In genomic region chr22:50176850-50177536, GRCh38 we compare ENCODE assay signal across 23 cellular contexts.
"Had no signal": no experiment of that assay in that cellular context is flagged by ENCODE, and none has a peak within 500 bp of the region (broad histone marks: within the 10 kb centered on the region; RNA-seq: fewer than 3 reads in every experiment).

No MANE protein-coding gene starts in this region.

- H3K4me3 Mint-ChIP-seq: activated naive CD4-positive, alpha-beta T cell treated with anti-CD3 and anti-CD28 coated beads, Interleukin-2, amount 50 U/mL, for 24 hours; dendritic cell treated with granulocyte-macrophage colony-stimulating factor and Interleukin-4, amounts not matched to agents 40 ng/mL and 50 ng/mL, for 4 days; nephron had no signal

- H3K27me3 ChIP-seq: upper lobe of left lung had no signal

- ATAC-seq: activated CD4-positive, CD25-positive, alpha-beta regulatory T cell treated with anti-CD3 and anti-CD28 coated beads, Interleukin-2, amount 50 U/mL, for 24 hours; gastroesophageal sphincter; heart left ventricle had no signal

- H3K27me3 Mint-ChIP-seq: progenitor cell of endocrine pancreas had no signal

- H3K27ac ChIP-seq: esophagus muscularis mucosa, gastroesophageal sphincter, heart left ventricle, thoracic aorta, upper lobe of left lung had no signal

- DNase-seq: activated CD8-positive, alpha-beta memory T cell treated with anti-CD3 and anti-CD28 coated beads for 24 hours; activated CD8-positive, alpha-beta memory T cell treated with anti-CD3 and anti-CD28 coated beads, Interleukin-2, amount 50 U/mL, for 48 hours; activated gamma-delta T cell; amniotic stem cell; effector CD8-positive, alpha-beta T cell; immature natural killer cell; midbrain; occipital lobe; stimulated activated CD4-positive, alpha-beta T cell treated with anti-CD3 and anti-CD28 coated beads, Interleukin-4, amount 100 ng/mL, for 24 hours; T1000 had no signal

- H3K9me3 Mint-ChIP-seq: activated naive CD4-positive, alpha-beta T cell treated with anti-CD3 and anti-CD28 coated beads, Interleukin-2, amount 50 U/mL, for 24 hours; dendritic cell treated with granulocyte-macrophage colony-stimulating factor and Interleukin-4, amounts not matched to agents 40 ng/mL and 50 ng/mL, for 4 days; immature natural killer cell; nephron; stimulated activated memory B cell treated with anti-CD40 and anti-IgM and Interleukin-4, amounts not matched to agents 10 μg/mL and 1 μg/mL and 100 μg/mL, for 72 hours had no signal

- H3K4me1 ChIP-seq: gastroesophageal sphincter, upper lobe of left lung had no signal

- H3K9me3 ChIP-seq: esophagus muscularis mucosa, gastroesophageal sphincter, heart left ventricle, thoracic aorta, upper lobe of left lung had no signal

- H3K4me1 Mint-ChIP-seq: nephron had no signal

- H3K27ac Mint-ChIP-seq: activated naive CD4-positive, alpha-beta T cell treated with anti-CD3 and anti-CD28 coated beads, Interleukin-2, amount 50 U/mL, for 24 hours; dendritic cell treated with granulocyte-macrophage colony-stimulating factor and Interleukin-4, amounts not matched to agents 40 ng/mL and 50 ng/mL, for 4 days; immature natural killer cell; nephron; progenitor cell of endocrine pancreas had no signal

- H3K36me3 ChIP-seq: esophagus muscularis mucosa, gastroesophageal sphincter, heart left ventricle, thoracic aorta, upper lobe of left lung had no signal

- H3K4me2 ChIP-seq: smooth muscle cell had no signal

- H3K36me3 Mint-ChIP-seq: activated naive CD4-positive, alpha-beta T cell treated with anti-CD3 and anti-CD28 coated beads, Interleukin-2, amount 50 U/mL, for 24 hours; immature natural killer cell; stimulated activated memory B cell treated with anti-CD40 and anti-IgM and Interleukin-4, amounts not matched to agents 10 μg/mL and 1 μg/mL and 100 μg/mL, for 72 hours had no signal

- H3K4me3 ChIP-seq: esophagus muscularis mucosa, gastroesophageal sphincter, heart left ventricle, lung, smooth muscle cell, thoracic aorta, upper lobe of left lung had no signal
